Comparison of ENCODE assay signal across 13 cellular contexts in genomic region chrX:1026263-1027015, GRCh38.
DNase-seq lines count a peak whose midpoint lies in the region; ATAC-seq and TF ChIP-seq lines count a peak whose summit lies in the region.
"Had no signal": no experiment of that assay in that cellular context is flagged by ENCODE, and none has a peak within 500 bp of the region (broad histone marks: within the 10 kb centered on the region; RNA-seq: fewer than 3 reads in every experiment).

No MANE protein-coding gene starts in this region.

- no peak overlapping the region for H3K4me3 ChIP-seq in dorsolateral prefrontal cortex
- H3K4me3 ChIP-seq: uterus had no signal

- H3K27ac ChIP-seq in dorsolateral prefrontal cortex = no peak overlapping the region
- H3K27ac ChIP-seq: uterus had no signal

- peaks cover 0 to 37% (median 7%) of the 10 kb centered on the region in 45 donors for H3K27me3 ChIP-seq in dorsolateral prefrontal cortex
- H3K27me3 ChIP-seq: uterus had no signal

- H3K4me3 Mint-ChIP-seq in activated T-cell treated with anti-CD3 and anti-CD28 coated beads, Interleukin-2, amount 50 U/mL, for 24 hours = peak overlapping the region; percentile 23
- H3K4me3 Mint-ChIP-seq in stimulated activated effector memory CD8-positive, alpha-beta T cell treated with anti-CD3 and anti-CD28 coated beads, Interleukin-12 subunit alpha, Interleukin-12 subunit beta, amount 100 ng/mL, for 72 hours = peak overlapping the region; percentile 49

- no peaks in the 10 kb centered on the region for H3K36me3 Mint-ChIP-seq in activated T-cell treated with anti-CD3 and anti-CD28 coated beads, Interleukin-2, amount 50 U/mL, for 24 hours (ENCODE audit: low read depth)
- H3K36me3 Mint-ChIP-seq in stimulated activated effector memory CD8-positive, alpha-beta T cell treated with anti-CD3 and anti-CD28 coated beads, Interleukin-12 subunit alpha, Interleukin-12 subunit beta, amount 100 ng/mL, for 72 hours = no peaks in the 10 kb centered on the region

- peaks cover 19% of the 10 kb centered on the region for H3K4me1 Mint-ChIP-seq in activated T-cell treated with anti-CD3 and anti-CD28 coated beads, Interleukin-2, amount 50 U/mL, for 24 hours (ENCODE audit: low read depth)
- peaks cover 17% of the 10 kb centered on the region for H3K4me1 Mint-ChIP-seq in stimulated activated effector memory CD8-positive, alpha-beta T cell treated with anti-CD3 and anti-CD28 coated beads, Interleukin-12 subunit alpha, Interleukin-12 subunit beta, amount 100 ng/mL, for 72 hours

- TF ChIP-seq CTCF in dorsolateral prefrontal cortex (IDR thresholded peaks at IDR 0.05 in 54 of 56, conservative IDR thresholded peaks at IDR 0.05 in 2 of 56; ENCODE audit: low read depth in 1 of 56, partially characterized antibody in 56 of 56) = no peak

- intact Hi-C loops in dorsolateral prefrontal cortex (cut with DNase I) = no loop called here

- no peaks in the 10 kb centered on the region for H3K9me3 Mint-ChIP-seq in activated T-cell treated with anti-CD3 and anti-CD28 coated beads, Interleukin-2, amount 50 U/mL, for 24 hours
- H3K9me3 Mint-ChIP-seq in stimulated activated effector memory CD8-positive, alpha-beta T cell treated with anti-CD3 and anti-CD28 coated beads, Interleukin-12 subunit alpha, Interleukin-12 subunit beta, amount 100 ng/mL, for 72 hours = peaks cover 15% of the 10 kb centered on the region

- peaks cover 13% of the 10 kb centered on the region for H3K27me3 Mint-ChIP-seq in activated T-cell treated with anti-CD3 and anti-CD28 coated beads, Interleukin-2, amount 50 U/mL, for 24 hours

- ATAC-seq in HG02973 (IDR thresholded peaks at IDR 0.05; ENCODE audit: unreplicated experiment) = peak; percentile 62
- no peak for ATAC-seq in stimulated activated effector memory CD8-positive, alpha-beta T cell treated with anti-CD3 and anti-CD28 coated beads, Interleukin-12 subunit alpha, Interleukin-12 subunit beta, amount 100 ng/mL, for 72 hours

- H3K27ac Mint-ChIP-seq in activated T-cell treated with anti-CD3 and anti-CD28 coated beads, Interleukin-2, amount 50 U/mL, for 24 hours = no peak overlapping the region
- peak overlapping the region; percentile 68 for H3K27ac Mint-ChIP-seq in stimulated activated effector memory CD8-positive, alpha-beta T cell treated with anti-CD3 and anti-CD28 coated beads, Interleukin-12 subunit alpha, Interleukin-12 subunit beta, amount 100 ng/mL, for 72 hours

- no peak for DNase-seq in activated T-cell treated with anti-CD3 and anti-CD28 coated beads, Interleukin-2, amount 50 U/mL, for 24 hours
- no peak for DNase-seq in activated T-cell treated with anti-CD3 and anti-CD28 coated beads, Interleukin-2, amount 50 U/mL, for 48 hours
- peak; percentile 0 for DNase-seq in SIG-M5 (lab: John Stamatoyannopoulos, UW)
- DNase-seq in stimulated activated effector memory CD8-positive, alpha-beta T cell treated with anti-CD3 and anti-CD28 coated beads, Interleukin-12 subunit alpha, Interleukin-12 subunit beta, amount 100 ng/mL, for 72 hours (ENCODE audit: low spot score in 2 of 2) = no peak
- no peak for DNase-seq in NCI-H128 (lab: John Stamatoyannopoulos, UW; ENCODE audit: unreplicated experiment)
- DNase-seq in dorsolateral prefrontal cortex = no peak
- no peak for DNase-seq in foreskin melanocyte
- DNase-seq: ACHN; activated effector memory CD4-positive, alpha-beta T cell treated with anti-CD3 and anti-CD28 coated beads, Interleukin-2, amount 50 U/mL, for 16 hours; NCI-H1417 treated with DMSO at 0.1 percent for 48 hours; stimulated activated CD4-positive, alpha-beta T cell treated with anti-CD3 and anti-CD28 coated beads, Interleukin-4, amount 100 ng/mL, for 4 hours; uterus had no signal
